ENCODE assay signal across 1 cellular context in genomic region chr10:95561200-95562177, GRCh38.
TF ChIP-seq lines count a peak whose summit lies in the region.

SORBS1 (minus strand) TSS chr10:95561371; CDS start chr10:95441135, 120,236 bp downstream.

TF ChIP-seq in HepG2, 621 proteins besides CTCF, POLR2A, EP300 and RAD21 (continued from another document and continues in another):
- TF ChIP-seq DMTF1 (CRISPR knock-in tag; IDR thresholded peaks at IDR 0.05), result no peak
- no peak for TF ChIP-seq HNF1A (IDR thresholded peaks at IDR 0.05; ENCODE audit: low read depth)
- no peak for TF ChIP-seq HNF1A (CRISPR knock-in tag; IDR thresholded peaks at IDR 0.05; ENCODE audit: borderline replicate concordance)
- TF ChIP-seq SATB2 (CRISPR knock-in tag; IDR thresholded peaks at IDR 0.05), result no peak
- no peak for TF ChIP-seq FOXO4 (CRISPR knock-in tag; conservative IDR thresholded peaks at IDR 0.05)
- TF ChIP-seq ZFP36 (IDR thresholded peaks at IDR 0.05; ENCODE audit: borderline replicate concordance, low read depth, low read length, partially characterized antibody), result no peak
- no peak for TF ChIP-seq ZNF124 (CRISPR knock-in tag; IDR thresholded peaks at IDR 0.05)
- no peak for TF ChIP-seq ZNF605 (CRISPR knock-in tag; IDR thresholded peaks at IDR 0.05)
- no peak for TF ChIP-seq NFE2L1 (CRISPR knock-in tag; IDR thresholded peaks at IDR 0.05; ENCODE audit: borderline replicate concordance)
- no peak for TF ChIP-seq ZNF724P (CRISPR knock-in tag; IDR thresholded peaks at IDR 0.05; ENCODE audit: borderline replicate concordance)
- TF ChIP-seq ONECUT2 (CRISPR knock-in tag; IDR thresholded peaks at IDR 0.05), result no peak
- TF ChIP-seq ARID2 (CRISPR knock-in tag; IDR thresholded peaks at IDR 0.05; ENCODE audit: borderline replicate concordance), result peak; percentile 45; the same call in 1 of the 2 replicates
- TF ChIP-seq ZBTB25 (CRISPR knock-in tag; IDR thresholded peaks at IDR 0.05), result no peak
- TF ChIP-seq RXRA (CRISPR knock-in tag; IDR thresholded peaks at IDR 0.05), result no peak
- TF ChIP-seq SP5 (CRISPR knock-in tag; IDR thresholded peaks at IDR 0.05; ENCODE audit: borderline replicate concordance, low read depth), result peak; percentile 66; the same call in 1 of the 2 replicates
- TF ChIP-seq ZNF678 (CRISPR knock-in tag; IDR thresholded peaks at IDR 0.05), result no peak
- TF ChIP-seq ZNF326 (CRISPR knock-in tag; IDR thresholded peaks at IDR 0.05; ENCODE audit: borderline replicate concordance), result no peak
- no peak for TF ChIP-seq CENPBD1 (CRISPR knock-in tag; IDR thresholded peaks at IDR 0.05; ENCODE audit: borderline replicate concordance, low read depth)
- no peak for TF ChIP-seq HDAC6 (IDR thresholded peaks at IDR 0.05; ENCODE audit: low read depth, low read length)
- no peak for TF ChIP-seq ZNF75D (CRISPR knock-in tag; IDR thresholded peaks at IDR 0.05; ENCODE audit: borderline replicate concordance)
- no peak for TF ChIP-seq KAT7 (CRISPR knock-in tag; IDR thresholded peaks at IDR 0.05; ENCODE audit: borderline replicate concordance)
- TF ChIP-seq ZNF572 (CRISPR knock-in tag; IDR thresholded peaks at IDR 0.05), result no peak
- TF ChIP-seq U2AF2 (IDR thresholded peaks at IDR 0.05; ENCODE audit: low read depth, low read length), result no peak
- TF ChIP-seq HNF4A (CRISPR knock-in tag; IDR thresholded peaks at IDR 0.05), result no peak
- no peak for TF ChIP-seq HCFC1 (IDR thresholded peaks at IDR 0.05; ENCODE audit: low read depth, low read length)
- peak; percentile 75 for TF ChIP-seq NFYB (CRISPR knock-in tag; IDR thresholded peaks at IDR 0.05)
- TF ChIP-seq KDM3A (CRISPR knock-in tag; IDR thresholded peaks at IDR 0.05; ENCODE audit: low read depth), result peak; percentile 18; the same call in 1 of the 2 replicates
- no peak for TF ChIP-seq TBP (CRISPR knock-in tag; IDR thresholded peaks at IDR 0.05)
- peak; percentile 99 for TF ChIP-seq ZNF629 (CRISPR knock-in tag; conservative IDR thresholded peaks at IDR 0.05)
- TF ChIP-seq ZNF256 (CRISPR knock-in tag; conservative IDR thresholded peaks at IDR 0.05), result no peak
- TF ChIP-seq NR3C1 (CRISPR knock-in tag; IDR thresholded peaks at IDR 0.05), result no peak
- no peak for TF ChIP-seq KLF15 (CRISPR knock-in tag; IDR thresholded peaks at IDR 0.05; ENCODE audit: borderline replicate concordance)
- peak; percentile 34; the same call in 1 of the 2 replicates for TF ChIP-seq BORCS8-MEF2B (CRISPR knock-in tag; IDR thresholded peaks at IDR 0.05)
- TF ChIP-seq SSRP1 (CRISPR knock-in tag; IDR thresholded peaks at IDR 0.05), result no peak
- TF ChIP-seq PRPF4 (IDR thresholded peaks at IDR 0.05; ENCODE audit: low read depth, low read length, poor library complexity, severe bottlenecking), result no peak
- no peak; the same call in 1 of the 2 replicates for TF ChIP-seq THAP11 (CRISPR knock-in tag; IDR thresholded peaks at IDR 0.05)
- no peak for TF ChIP-seq BRD4 (CRISPR knock-in tag; IDR thresholded peaks at IDR 0.05)
- no peak for TF ChIP-seq MTERF4 (CRISPR knock-in tag; IDR thresholded peaks at IDR 0.05)
- no peak for TF ChIP-seq AGO2 (optimal IDR thresholded peaks at IDR 0.05; ENCODE audit: low read depth, low read length)
- no peak for TF ChIP-seq STAG1 (CRISPR knock-in tag; IDR thresholded peaks at IDR 0.05)
- no peak for TF ChIP-seq ZNF225 (CRISPR knock-in tag; IDR thresholded peaks at IDR 0.05)
- no peak for TF ChIP-seq SCMH1 (CRISPR knock-in tag; IDR thresholded peaks at IDR 0.05; ENCODE audit: borderline replicate concordance)
- no peak for TF ChIP-seq GLMP (CRISPR knock-in tag; IDR thresholded peaks at IDR 0.05; ENCODE audit: borderline replicate concordance)
- no peak for TF ChIP-seq ZFP36L1 (CRISPR knock-in tag; IDR thresholded peaks at IDR 0.05)
- TF ChIP-seq SYNCRIP (IDR thresholded peaks at IDR 0.05; ENCODE audit: insufficient read depth, low read depth, low read length), result no peak
- no peak; the same call in 1 of the 2 replicates for TF ChIP-seq MYC (CRISPR knock-in tag; IDR thresholded peaks at IDR 0.05; ENCODE audit: borderline replicate concordance)
- no peak for TF ChIP-seq ZNF362 (CRISPR knock-in tag; IDR thresholded peaks at IDR 0.05; ENCODE audit: borderline replicate concordance)
- no peak for TF ChIP-seq TFDP1 (CRISPR knock-in tag; IDR thresholded peaks at IDR 0.05; ENCODE audit: borderline replicate concordance)
- TF ChIP-seq PPARG (CRISPR knock-in tag; conservative IDR thresholded peaks at IDR 0.05), result no peak
- TF ChIP-seq IKZF4 (CRISPR knock-in tag; IDR thresholded peaks at IDR 0.05; ENCODE audit: borderline replicate concordance, low read depth, not compliant biosample characterization), result no peak
- no peak for TF ChIP-seq EZH2 (conservative IDR thresholded peaks at IDR 0.05; ENCODE audit: low read depth, low read length)
- no peak for TF ChIP-seq ZNF251 (CRISPR knock-in tag; IDR thresholded peaks at IDR 0.05)
- TF ChIP-seq ZNF160 (CRISPR knock-in tag; IDR thresholded peaks at IDR 0.05), result no peak
- peak; percentile 42; the same call in 1 of the 2 replicates for TF ChIP-seq MXD3 (CRISPR knock-in tag; IDR thresholded peaks at IDR 0.05)
- no peak for TF ChIP-seq ZNF552 (CRISPR knock-in tag; IDR thresholded peaks at IDR 0.05; ENCODE audit: borderline replicate concordance)
- no peak for TF ChIP-seq TRAFD1 (CRISPR knock-in tag; IDR thresholded peaks at IDR 0.05; ENCODE audit: borderline replicate concordance)
- TF ChIP-seq ATF7-NPFF (CRISPR knock-in tag; IDR thresholded peaks at IDR 0.05; ENCODE audit: low read depth), result 0 out of 2 replicates have a peak, but pooled peaks have one; percentile 19
